ENCODE assay signal across 1 cellular context in genomic region chr16:64339052-64339770, GRCh38.
TF ChIP-seq lines count a peak whose summit lies in the region.

No MANE protein-coding gene starts in this region.

TF ChIP-seq in IMR-90, 13 proteins besides CTCF, POLR2A, EP300 and RAD21 (continued from another document):
- TF ChIP-seq ELK1 (IDR thresholded peaks at IDR 0.05; ENCODE audit: borderline replicate concordance, low read depth, low read length) (no peak), CHD1 (IDR thresholded peaks at IDR 0.05; ENCODE audit: low read depth, low read length) (no peak), MAFK (IDR thresholded peaks at IDR 0.05; ENCODE audit: low read depth, low read length) (no peak)
- TF ChIP-seq, protein P1, sequence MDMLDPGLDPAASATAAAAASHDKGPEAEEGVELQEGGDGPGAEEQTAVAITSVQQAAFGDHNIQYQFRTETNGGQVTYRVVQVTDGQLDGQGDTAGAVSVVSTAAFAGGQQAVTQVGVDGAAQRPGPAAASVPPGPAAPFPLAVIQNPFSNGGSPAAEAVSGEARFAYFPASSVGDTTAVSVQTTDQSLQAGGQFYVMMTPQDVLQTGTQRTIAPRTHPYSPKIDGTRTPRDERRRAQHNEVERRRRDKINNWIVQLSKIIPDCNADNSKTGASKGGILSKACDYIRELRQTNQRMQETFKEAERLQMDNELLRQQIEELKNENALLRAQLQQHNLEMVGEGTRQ (IDR thresholded peaks at IDR 0.05; ENCODE audit: low read depth, low read length): no peak
